20 cellular contexts compared by ENCODE assay signal in the genomic region with DNA sequence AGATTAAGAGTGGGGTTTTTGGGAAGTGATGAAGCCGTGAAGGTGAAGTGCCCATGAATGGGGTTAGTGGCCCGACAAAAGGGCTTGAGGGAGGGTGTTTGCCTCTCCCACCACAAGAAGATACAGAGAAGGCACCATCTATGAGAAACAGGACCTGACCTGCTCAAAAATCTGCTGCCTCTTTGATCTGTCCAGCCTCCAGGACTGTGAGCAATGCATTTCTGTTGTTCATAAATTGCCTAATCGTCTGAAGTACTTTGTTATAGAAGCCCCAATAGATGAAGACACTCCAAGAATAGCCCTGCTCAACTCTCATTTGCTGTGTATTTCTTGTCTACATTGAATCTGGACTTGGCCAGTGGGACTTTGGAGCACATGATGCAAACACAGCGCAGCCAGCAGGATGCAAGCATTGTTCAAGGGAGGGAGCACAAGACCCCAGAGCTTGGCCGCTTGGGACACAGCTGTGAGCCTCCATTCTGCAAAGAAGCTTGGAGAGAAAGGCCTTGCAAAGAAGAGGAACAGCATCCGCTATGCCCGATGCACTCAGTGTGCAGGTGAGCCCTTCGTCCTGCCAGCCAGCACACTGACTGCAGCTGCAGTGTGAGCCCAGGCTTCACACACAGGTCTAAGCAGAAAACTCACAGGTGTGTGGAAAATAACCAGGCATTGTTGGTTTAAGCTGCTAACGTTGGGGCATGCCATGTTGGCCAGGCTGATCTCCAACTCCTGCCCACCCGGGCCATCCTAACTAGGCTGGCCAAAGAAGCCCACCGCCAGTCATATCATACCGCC.
DNase-seq lines count a peak whose midpoint lies in the region; ATAC-seq, FAIRE-seq and TF ChIP-seq lines count a peak whose summit lies in the region.
"Had no signal": no experiment of that assay in that cellular context is flagged by ENCODE, and none has a peak within 500 bp of the region (broad histone marks: within the 10 kb centered on the region; RNA-seq: fewer than 3 reads in every experiment).

No MANE protein-coding gene starts in this region.

- no peak overlapping the region for H2AK5ac ChIP-seq in H1 (ENCODE audit: low read depth, low read length)

- H2BK12ac ChIP-seq in H1 (ENCODE audit: low read depth, low read length): no peak overlapping the region

- H3K9me3 ChIP-seq in right atrium auricular region: no peaks in the 10 kb centered on the region
- no peaks in the 10 kb centered on the region; the same call in 1 of the 2 replicates for H3K9me3 ChIP-seq in Panc1 (ENCODE audit: control insufficient read depth, insufficient read depth, low read depth, low read length)
- no peaks in the 10 kb centered on the region for H3K9me3 ChIP-seq in H1 (ENCODE audit: insufficient read depth in 2 of 2, low read depth in 1 of 2, low read length in 1 of 2)
- H3K9me3 ChIP-seq: MG63, SJSA1 had no signal

- no peaks in the 10 kb centered on the region for H3K36me3 Mint-ChIP-seq in type B pancreatic cell
- H3K36me3 Mint-ChIP-seq: CD8-positive, alpha-beta T cell had no signal

- no peak for TF ChIP-seq EP300 in H1 (IDR thresholded peaks at IDR 0.05; ENCODE audit: borderline replicate concordance in 1 of 2, low read depth in 2 of 2, low read length in 2 of 2)

- H3K23ac ChIP-seq in H1 (ENCODE audit: insufficient read length): no peak overlapping the region

- DNase-seq in right atrium auricular region (ENCODE audit: low spot score): peak; percentile 56
- no peak for DNase-seq in cardiac septum (ENCODE audit: low spot score)
- DNase-seq in Panc1 (ENCODE audit: low read depth, low spot score): no peak
- no peak for DNase-seq in H1 (ENCODE audit: low read depth in 1 of 2, low spot score in 2 of 2)
- no peak for DNase-seq in type B pancreatic cell (ENCODE audit: extremely low spot score, unreplicated experiment)
- no peak for DNase-seq in cerebellar cortex (ENCODE audit: low spot score)
- no peak for DNase-seq in RCC 7860 (ENCODE audit: low spot score)
- DNase-seq: 8988T; AML-193; C1 segment of cervical spinal cord; CD8-positive, alpha-beta T cell; H7; MG63; NCI-H187; NCI-H446 treated with DMSO at 0.1 percent for 48 hours; NCI-H748 treated with DMSO at 0.1 percent for 48 hours had no signal

- no peak overlapping the region for H2AFZ ChIP-seq in H1 (ENCODE audit: low read length)

- H3K9me3 Mint-ChIP-seq in type B pancreatic cell: peaks cover 4% of the 10 kb centered on the region
- H3K9me3 Mint-ChIP-seq: CD8-positive, alpha-beta T cell had no signal

- H3K4me1 ChIP-seq in right atrium auricular region (peaks cover 0 to 23% of the 10 kb centered on the region in 2 donors), Panc1 (ENCODE audit: control insufficient read depth, insufficient read depth, low read length) (peaks cover 14% of the 10 kb centered on the region), H1 (replicated peaks in 1 of 4; ENCODE audit: control insufficient read depth in 3 of 4, insufficient read depth in 4 of 4, low read length in 3 of 4) (no peaks in the 10 kb centered on the region)

- no peak overlapping the region for H3K4me2 ChIP-seq in H1 (ENCODE audit: insufficient read depth in 1 of 2, low read depth in 2 of 2, low read length in 2 of 2)

- H4K20me1 ChIP-seq in H1 (replicated peaks in 1 of 2; ENCODE audit: control insufficient read depth in 1 of 2, insufficient read depth in 2 of 2, low read length in 2 of 2): no peaks in the 10 kb centered on the region

- H4K5ac ChIP-seq in H1 (ENCODE audit: insufficient read length, low read depth, low read length): no peak overlapping the region

- H2BK5ac ChIP-seq in H1 (ENCODE audit: low read depth, low read length): no peak overlapping the region

- H3K36me3 ChIP-seq in right atrium auricular region (no peaks in the 10 kb centered on the region), Panc1 (ENCODE audit: control insufficient read depth, insufficient read depth, low read length) (no peaks in the 10 kb centered on the region), H1 (ENCODE audit: control insufficient read depth in 2 of 4, insufficient read depth in 4 of 4, low read length in 3 of 4) (no peaks in the 10 kb centered on the region)
- H3K36me3 ChIP-seq: MG63, SJSA1 had no signal

- ATAC-seq in Panc1: no peak
- ATAC-seq: CD8-positive, alpha-beta T cell; Right ventricle myocardium inferior had no signal

- no peak for TF ChIP-seq CTCF in right atrium auricular region (IDR thresholded peaks at IDR 0.05)
- TF ChIP-seq CTCF in Panc1 (IDR thresholded peaks at IDR 0.05): no peak
- TF ChIP-seq CTCF in H1 (IDR thresholded peaks at IDR 0.05; ENCODE audit: control extremely low read depth in 1 of 3, insufficient read depth in 1 of 3, low read depth in 1 of 3, low read length in 3 of 3): no peak
- no peak for TF ChIP-seq CTCF in type B pancreatic cell (conservative IDR thresholded peaks at IDR 0.05)

- no peak overlapping the region for H3K27ac Mint-ChIP-seq in type B pancreatic cell
- H3K27ac Mint-ChIP-seq: CD8-positive, alpha-beta T cell had no signal

- H3K4me3 Mint-ChIP-seq in type B pancreatic cell: no peak overlapping the region
- H3K4me3 Mint-ChIP-seq: CD8-positive, alpha-beta T cell had no signal

- no peaks in the 10 kb centered on the region for H3K27me3 Mint-ChIP-seq in type B pancreatic cell

- no peak overlapping the region for H3K14ac ChIP-seq in H1 (ENCODE audit: insufficient read length)

- H4K8ac ChIP-seq in H1 (ENCODE audit: extremely low read depth, insufficient read depth, low read length): no peak overlapping the region

- H3K27me3 ChIP-seq in right atrium auricular region: no peaks in the 10 kb centered on the region
- no peaks in the 10 kb centered on the region for H3K27me3 ChIP-seq in Panc1 (ENCODE audit: control insufficient read depth, insufficient read depth, low read length)
- no peaks in the 10 kb centered on the region for H3K27me3 ChIP-seq in H1 (replicated peaks in 1 of 4; ENCODE audit: control insufficient read depth in 3 of 4, extremely low read depth in 1 of 4, insufficient read depth in 3 of 4, low read length in 3 of 4)
- H3K27me3 ChIP-seq: MG63, SJSA1 had no signal

- no peaks in the 10 kb centered on the region for H3K79me1 ChIP-seq in H1 (ENCODE audit: low read depth, low read length)

- FAIRE-seq in H1 (lab: Jason Lieb, UNC) (no peak), RCC 7860 (lab: Jason Lieb, UNC) (no peak)
- FAIRE-seq: G401.6, GM12892 had no signal

- no peaks in the 10 kb centered on the region for H3K79me2 ChIP-seq in H1 (ENCODE audit: control insufficient read depth in 1 of 2, insufficient read depth in 2 of 2, low read length in 2 of 2)

- no peak overlapping the region for H4K91ac ChIP-seq in H1 (replicated peaks; ENCODE audit: insufficient read length, low read length)

- H2BK15ac ChIP-seq in H1 (ENCODE audit: low read length): 0 out of 2 replicates have a peak overlapping the region, but pooled peaks have one; percentile 46

- intact Hi-C loops in cardiac septum (cut with DNase I) (no loop called here), Panc1 (cut with micrococcal nuclease; ENCODE audit: unreplicated experiment) (no loop called here)

- 87% methylated on average over 12 of the region's 12 CpGs; no CpG with 5 or more reads in 1 of the 2 experiments for WGBS in H1 (ENCODE audit: extremely low coverage in 1 of 2, insufficient coverage in 1 of 2, insufficient read length in 1 of 2, insufficient replicate concordance in 2 of 2, low coverage in 1 of 2, low lambda C conversion rate in 2 of 2, missing lambda C conversion rate in 1 of 2), 2 experiments

- no peak overlapping the region for H2BK120ac ChIP-seq in H1 (replicated peaks; ENCODE audit: low read depth, low read length)

- H3K4me1 Mint-ChIP-seq in type B pancreatic cell (ENCODE audit: unreplicated experiment): peaks cover 10% of the 10 kb centered on the region

- no peak overlapping the region for H3K18ac ChIP-seq in H1 (ENCODE audit: extremely low read depth, low read length)

- no peaks in the 10 kb centered on the region for H3K23me2 ChIP-seq in H1 (ENCODE audit: low read depth, low read length)

- CTCF ChIA-PET in Panc1 (lab: Charles Lee): no interaction called here
- CTCF ChIA-PET in H1 (lab: Charles Lee; ENCODE audit: partially characterized antibody): interaction anchor here (0.7 to 0.9 kb wide), 3 partner anchors 9 to 600 kb away, joined by 3 to 4 read pairs (median 3); no protein-coding TSS in a partner anchor

- H3K4ac ChIP-seq in H1 (replicated peaks; ENCODE audit: insufficient read length, low read depth, low read length): no peak overlapping the region

- H3K56ac ChIP-seq in H1 (replicated peaks; ENCODE audit: insufficient read length, low read depth, low read length): no peak overlapping the region

- no peak overlapping the region for H2BK20ac ChIP-seq in H1 (ENCODE audit: low read length)

- H3K27ac ChIP-seq in right atrium auricular region (no peak overlapping the region), Panc1 (ENCODE audit: low read length) (peak overlapping the region; percentile 100), H1 (ENCODE audit: low read depth, low read length) (no peak overlapping the region)
- H3K27ac ChIP-seq: SJSA1 had no signal

- in situ Hi-C loops in Panc1 (cut with HindIII; ENCODE audit: low pct_unique_long_range_greater_than_20kb, low sequenced_read_pairs): no loop called here

- no peak for TF ChIP-seq RAD21 in H1 (IDR thresholded peaks at IDR 0.05 in 1 of 2, conservative IDR thresholded peaks at IDR 0.05 in 1 of 2; ENCODE audit: low read depth in 2 of 2, low read length in 2 of 2)

- BruUV-seq in Panc1 (replicated peaks; lab: Mats Ljungman, UMichigan): no TSS peak

- POLR2A ChIA-PET in Panc1 (lab: Charles Lee): no interaction called here
- POLR2A ChIA-PET in H1 (lab: Charles Lee; ENCODE audit: partially characterized antibody): no interaction called here

- H3K9ac ChIP-seq in H1 (replicated peaks in 1 of 4; ENCODE audit: extremely low read depth in 1 of 4, low read depth in 3 of 4, low read length in 3 of 4): no peak overlapping the region

- H3K4me3 ChIP-seq in right atrium auricular region (no peak overlapping the region), Panc1 (ENCODE audit: low read depth in 2 of 2, low read length in 2 of 2) (no peak overlapping the region), H1 (ENCODE audit: extremely low read depth in 1 of 4, insufficient read depth in 2 of 4, low read depth in 3 of 4, low read length in 4 of 4) (no peak overlapping the region)
- H3K4me3 ChIP-seq: MG63, SJSA1 had no signal

- no peak for TF ChIP-seq POLR2A in H1 (IDR thresholded peaks at IDR 0.05; ENCODE audit: control extremely low read depth in 1 of 2, low read depth in 2 of 2, low read length in 2 of 2)

TF ChIP-seq in H1, 55 proteins besides CTCF, POLR2A, EP300 and RAD21:
- TF ChIP-seq HDAC2 (IDR thresholded peaks at IDR 0.05; ENCODE audit: borderline replicate concordance in 1 of 2, low read depth in 2 of 2, low read length in 2 of 2) (no peak), BRCA1 (IDR thresholded peaks at IDR 0.05; ENCODE audit: low read depth, low read length) (no peak)
TF ChIP-seq in H1: peak in this region for 0.
